Comparison of ENCODE assay signal across 13 cellular contexts in genomic region chr1:87463917-87464565, GRCh38.
DNase-seq lines count a peak whose midpoint lies in the region; ATAC-seq lines count a peak whose summit lies in the region.
"Had no signal": no experiment of that assay in that cellular context is flagged by ENCODE, and none has a peak within 500 bp of the region (broad histone marks: within the 10 kb centered on the region; RNA-seq: fewer than 3 reads in every experiment).

No MANE protein-coding gene starts in this region.

- peak; percentile 71 for ATAC-seq in GM18867 (IDR thresholded peaks at IDR 0.05; ENCODE audit: unreplicated experiment)
- ATAC-seq in GM21447 (IDR thresholded peaks at IDR 0.05; ENCODE audit: unreplicated experiment), result peak; percentile 58
- peak; percentile 52 for ATAC-seq in HG03139 (IDR thresholded peaks at IDR 0.05; ENCODE audit: unreplicated experiment)
- ATAC-seq in naive thymus-derived CD8-positive, alpha-beta T cell, result no peak

- peaks cover 0 to 16% (median 4%) of the 10 kb centered on the region in 9 donors for H3K9me3 Mint-ChIP-seq in naive thymus-derived CD8-positive, alpha-beta T cell

- peaks cover 0 to 13% (median 0%) of the 10 kb centered on the region in 3 donors for H3K36me3 Mint-ChIP-seq in naive thymus-derived CD8-positive, alpha-beta T cell

- no peaks in the 10 kb centered on the region for H3K4me1 Mint-ChIP-seq in naive thymus-derived CD8-positive, alpha-beta T cell
- H3K4me1 Mint-ChIP-seq: central memory CD8-positive, alpha-beta T cell had no signal

- POLR2A ChIA-PET in naive thymus-derived CD8-positive, alpha-beta T cell (lab: Charles Lee), result no interaction called here

- no peak overlapping the region for H3K4me3 Mint-ChIP-seq in naive thymus-derived CD8-positive, alpha-beta T cell
- H3K4me3 Mint-ChIP-seq: central memory CD8-positive, alpha-beta T cell had no signal

- H3K27ac Mint-ChIP-seq in naive thymus-derived CD8-positive, alpha-beta T cell, result no peak overlapping the region

- peaks cover 0 to 13% (median 3%) of the 10 kb centered on the region in 5 donors for H3K27me3 Mint-ChIP-seq in naive thymus-derived CD8-positive, alpha-beta T cell

- peak; percentile 49 for DNase-seq in iPS-NIHi11 (ENCODE audit: low spot score)
- no peak for DNase-seq in NCI-H2081 treated with DMSO at 0.1 percent for 48 hours (lab: John Stamatoyannopoulos, UW)
- DNase-seq in NCI-H128 (lab: John Stamatoyannopoulos, UW; ENCODE audit: unreplicated experiment), result no peak
- no peak for DNase-seq in KG1 (lab: John Stamatoyannopoulos, UW)
- DNase-seq in naive thymus-derived CD8-positive, alpha-beta T cell, result no peak
- DNase-seq: activated CD8-positive, alpha-beta memory T cell treated with anti-CD3 and anti-CD28 coated beads, Interleukin-2, amount 50 U/mL, for 4 hours; DMS53; glutamatergic neuron; NCI-H1417 treated with DMSO at 0.1 percent for 48 hours had no signal

Comparison
In these comparisons a context has a peak if more than half of its experiments do, and no peak if none do; other contexts are left out.
1. ATAC-seq: peak in GM18867 (single experiment), GM21447 (single experiment) and HG03139 (single experiment); none in naive thymus-derived CD8-positive, alpha-beta T cell (0 of 2).